Comparison of ENCODE assay signal across 8 cellular contexts in genomic region chr15:38084289-38084688, GRCh38.
DNase-seq lines count a peak whose midpoint lies in the region; ATAC-seq and TF ChIP-seq lines count a peak whose summit lies in the region.

No MANE protein-coding gene starts in this region.

- no peak overlapping the region for H3K4me3 ChIP-seq in RWPE2 (ENCODE audit: severe bottlenecking)
- no peak overlapping the region for H3K4me3 ChIP-seq in smooth muscle cell

- no peaks in the 10 kb centered on the region for H3K36me3 ChIP-seq in RWPE2 (ENCODE audit: low read depth)
- no peaks in the 10 kb centered on the region for H3K36me3 ChIP-seq in smooth muscle cell (ENCODE audit: low read depth)

- no peaks in the 10 kb centered on the region for H3K9me3 Mint-ChIP-seq in activated CD4-positive, alpha-beta T cell treated with anti-CD3 and anti-CD28 coated beads for 36 hours (ENCODE audit: low read depth)

- no peak overlapping the region for H3K27ac Mint-ChIP-seq in activated CD4-positive, alpha-beta T cell treated with anti-CD3 and anti-CD28 coated beads for 36 hours

- H3K27ac ChIP-seq in RWPE2 (ENCODE audit: poor library complexity, severe bottlenecking) = no peak overlapping the region
- peak overlapping the region; percentile 50 for H3K27ac ChIP-seq in smooth muscle cell (ENCODE audit: low read depth)

- peaks cover 8% of the 10 kb centered on the region for H3F3A ChIP-seq in smooth muscle cell (ENCODE audit: low read depth)

- intact Hi-C loops in activated CD4-positive, alpha-beta T cell treated with anti-CD3 and anti-CD28 coated beads for 36 hours (cut with DNase I, micrococcal nuclease) = loop anchor here (1.0 kb wide), 1 partner anchor 45 kb away; no protein-coding TSS in a partner anchor

- DNase-seq in activated CD4-positive, alpha-beta T cell treated with anti-CD3 and anti-CD28 coated beads for 36 hours = no peak
- DNase-seq in activated CD4-positive, alpha-beta T cell treated with anti-CD3 and anti-CD28 coated beads, Interleukin-2, amount 50 U/mL, for 48 hours = no peak
- no peak for DNase-seq in RWPE2 (ENCODE audit: low spot score)
- DNase-seq in smooth muscle cell (lab: John Stamatoyannopoulos, UW; ENCODE audit: unreplicated experiment) = no peak
- DNase-seq in mucosa of gallbladder (ENCODE audit: low spot score) = no peak
- DNase-seq in NCI-H2107 (lab: John Stamatoyannopoulos, UW) = no peak
- no peak for DNase-seq in activated effector memory CD4-positive, alpha-beta T cell treated with anti-CD3 and anti-CD28 coated beads, Interleukin-2, amount 50 U/mL, for 16 hours

- H3K4me1 ChIP-seq in RWPE2 (ENCODE audit: insufficient read depth, poor library complexity, severe bottlenecking) (no peaks in the 10 kb centered on the region), smooth muscle cell (ENCODE audit: low read depth) (peaks cover 11% of the 10 kb centered on the region)

- no peak for TF ChIP-seq CTCF in RWPE2 (IDR thresholded peaks at IDR 0.05; ENCODE audit: poor library complexity, severe bottlenecking)
- TF ChIP-seq CTCF in smooth muscle cell (IDR thresholded peaks at IDR 0.05; ENCODE audit: borderline replicate concordance, insufficient read depth, poor library complexity, severe bottlenecking) = no peak

- H3K79me2 ChIP-seq in smooth muscle cell (ENCODE audit: low read depth) = no peaks in the 10 kb centered on the region

- peak overlapping the region; percentile 64 for H3K4me2 ChIP-seq in smooth muscle cell

- POLR2A ChIA-PET in activated CD4-positive, alpha-beta T cell treated with anti-CD3 and anti-CD28 coated beads for 36 hours (lab: Charles Lee) = interaction anchor here (0.7 to 1.6 kb wide), 2 partner anchors 45 to 216 kb away, joined by 4 read pairs; no protein-coding TSS in a partner anchor

- no peak overlapping the region for H3K4me3 Mint-ChIP-seq in activated CD4-positive, alpha-beta T cell treated with anti-CD3 and anti-CD28 coated beads for 36 hours

- H3K27me3 Mint-ChIP-seq in activated CD4-positive, alpha-beta T cell treated with anti-CD3 and anti-CD28 coated beads for 36 hours = peaks cover 14% of the 10 kb centered on the region

- H3K27me3 ChIP-seq in RWPE2 (ENCODE audit: insufficient read depth, poor library complexity, severe bottlenecking) (no peaks in the 10 kb centered on the region), smooth muscle cell (ENCODE audit: low read depth) (no peaks in the 10 kb centered on the region)

- ATAC-seq in activated CD4-positive, alpha-beta T cell treated with anti-CD3 and anti-CD28 coated beads for 36 hours = peak; percentile 74
- ATAC-seq in HG03039 (IDR thresholded peaks at IDR 0.05; ENCODE audit: unreplicated experiment) (peak; percentile 76), RWPE2 (ENCODE audit: low read depth) (peak; percentile 78)

- no peak overlapping the region for H3K9ac ChIP-seq in smooth muscle cell (ENCODE audit: low read depth)

- H3K9me3 ChIP-seq in RWPE2 (ENCODE audit: severe bottlenecking) = no peaks in the 10 kb centered on the region
- no peaks in the 10 kb centered on the region for H3K9me3 ChIP-seq in smooth muscle cell (replicated peaks; ENCODE audit: low read depth)

- H3K4me1 Mint-ChIP-seq in activated CD4-positive, alpha-beta T cell treated with anti-CD3 and anti-CD28 coated beads for 36 hours = peaks cover 11% of the 10 kb centered on the region

- CTCF ChIA-PET in activated CD4-positive, alpha-beta T cell treated with anti-CD3 and anti-CD28 coated beads for 36 hours (lab: Charles Lee) = interaction anchor here (1.1 to 1.4 kb wide), 3 partner anchors 12 to 25 kb away, joined by 4 to 5 read pairs (median 4); no protein-coding TSS in a partner anchor

- no peaks in the 10 kb centered on the region for H4K20me1 ChIP-seq in smooth muscle cell (ENCODE audit: low read depth)

- no peak overlapping the region for H2AFZ ChIP-seq in smooth muscle cell (ENCODE audit: low read depth)

- H3K36me3 Mint-ChIP-seq in activated CD4-positive, alpha-beta T cell treated with anti-CD3 and anti-CD28 coated beads for 36 hours (ENCODE audit: low read depth) = no peaks in the 10 kb centered on the region
